ENCODE assay signal across 8 cellular contexts in the genomic region with DNA sequence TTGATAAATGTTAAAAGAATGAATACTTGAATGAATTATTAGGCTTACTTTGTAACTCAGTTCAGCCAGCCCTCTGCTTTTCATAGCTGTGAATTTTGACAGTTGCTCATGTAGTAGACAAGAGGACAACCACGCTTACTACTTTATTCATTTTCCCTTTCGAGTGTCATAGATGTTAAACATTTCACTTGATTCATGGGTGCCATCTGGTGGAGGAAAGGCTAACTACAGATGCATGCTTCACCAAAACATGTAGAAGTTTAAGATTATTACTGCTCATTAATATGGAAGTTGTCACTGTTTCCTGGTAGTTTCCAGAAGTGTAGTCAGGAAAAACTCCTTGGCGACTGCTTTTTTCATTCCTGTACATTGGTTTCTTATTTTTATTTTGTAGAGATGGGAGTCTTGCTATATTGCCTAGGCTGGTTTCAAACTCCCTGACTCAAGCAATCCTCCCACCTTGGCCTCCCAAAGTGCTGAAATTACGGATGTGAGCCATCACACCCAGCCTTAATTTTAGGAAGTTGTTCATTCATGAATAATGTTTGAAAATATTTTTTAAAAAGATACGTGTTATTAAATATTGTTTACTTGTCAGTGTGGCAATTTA.
DNase-seq lines count a peak whose midpoint lies in the region; ATAC-seq and TF ChIP-seq lines count a peak whose summit lies in the region.

No MANE protein-coding gene starts in this region.

- H3K4me1 ChIP-seq in GM23248 (ENCODE audit: insufficient read depth): no peaks in the 10 kb centered on the region
- no peaks in the 10 kb centered on the region for H3K4me1 ChIP-seq in prostate gland (replicated peaks)

- H3K4me2 ChIP-seq in GM23248 (ENCODE audit: unreplicated experiment): peak overlapping the region; percentile 46

- H3K27me3 Mint-ChIP-seq in activated T-cell treated with anti-CD3 and anti-CD28 coated beads, Interleukin-2, amount 50 U/mL, for 4 hours (ENCODE audit: low read depth): no peaks in the 10 kb centered on the region

- in situ Hi-C loops in GM23248 (cut with MboI): no loop called here

- intact Hi-C loops in prostate gland (cut with DNase I): loop anchor here (2.0 to 5.0 kb wide), 2 partner anchors 185 to 233 kb away; partner anchors contain the start of gene PPM1L

- WGBS in GM23248 (ENCODE audit: low coverage in 1 of 2, low lambda C conversion rate in 2 of 2, missing lambda C conversion rate in 2 of 2), 2 experiments: 13 to 21% methylated on average over 5 of the region's 5 CpGs
- WGBS in prostate gland: 39% methylated on average over 5 of the region's 5 CpGs

- peak overlapping the region; percentile 42; the same call in 1 of the 2 replicates for H2AFZ ChIP-seq in GM23248

- H3K36me3 Mint-ChIP-seq in activated T-cell treated with anti-CD3 and anti-CD28 coated beads, Interleukin-2, amount 50 U/mL, for 4 hours (ENCODE audit: insufficient read depth): no peaks in the 10 kb centered on the region

- H3K9me2 ChIP-seq in GM23248 (ENCODE audit: insufficient read depth): no peaks in the 10 kb centered on the region

- H3K79me2 ChIP-seq in GM23248 (ENCODE audit: insufficient read depth): no peaks in the 10 kb centered on the region

- H3K27me3 ChIP-seq in GM23248 (replicated peaks; ENCODE audit: insufficient read depth) (0 out of 2 replicates have a peak, but pooled peaks cover 5% of the 10 kb centered on the region), prostate gland (replicated peaks; ENCODE audit: insufficient read depth) (no peaks in the 10 kb centered on the region)

- peaks cover 4% of the 10 kb centered on the region for H3K4me1 Mint-ChIP-seq in activated T-cell treated with anti-CD3 and anti-CD28 coated beads, Interleukin-2, amount 50 U/mL, for 4 hours (ENCODE audit: low read depth)

- H3K27ac ChIP-seq in GM23248: no peak overlapping the region
- H3K27ac ChIP-seq in prostate gland: no peak overlapping the region

- peak; percentile 67 for DNase-seq in Daoy (ENCODE audit: low read depth)
- peak; percentile 67 for DNase-seq in GM23248
- peak; percentile 56 for DNase-seq in LNCaP clone FGC (ENCODE audit: low read depth)
- peak; percentile 65 for DNase-seq in activated T-cell treated with anti-CD3 and anti-CD28 coated beads, Interleukin-2, amount 50 U/mL, for 4 hours
- DNase-seq in foreskin melanocyte: peak; percentile 71
- peak; percentile 69 for DNase-seq in prostate gland (ENCODE audit: low spot score)
- no peak for DNase-seq in NCI-H2029 treated with DMSO at 0.1 percent for 48 hours (lab: John Stamatoyannopoulos, UW)
- no peak for DNase-seq in NCI-H146 (lab: John Stamatoyannopoulos, UW)

- TF ChIP-seq POLR2A in prostate gland (IDR thresholded peaks at IDR 0.05): no peak

- TF ChIP-seq CTCF in LNCaP clone FGC (IDR thresholded peaks at IDR 0.05; ENCODE audit: control insufficient read depth, extremely low read depth, insufficient read depth) (peak; percentile 78), prostate gland (IDR thresholded peaks at IDR 0.05) (peak; percentile 69 to 91 (median 84))

- ATAC-seq in activated T-cell treated with anti-CD3 and anti-CD28 coated beads, Interleukin-2, amount 50 U/mL, for 4 hours: peak; percentile 70 to 78

- H3F3A ChIP-seq in GM23248 (ENCODE audit: insufficient read depth): no peaks in the 10 kb centered on the region

- no peaks in the 10 kb centered on the region for H4K20me1 ChIP-seq in GM23248 (ENCODE audit: insufficient read depth)

- H3K9ac ChIP-seq in GM23248: no peak overlapping the region

- H3K4me3 ChIP-seq in GM23248 (no peak overlapping the region), LNCaP clone FGC (ENCODE audit: low read depth, low read length) (no peak overlapping the region), prostate gland (no peak overlapping the region)

- no peak overlapping the region for H3K4me3 Mint-ChIP-seq in activated T-cell treated with anti-CD3 and anti-CD28 coated beads, Interleukin-2, amount 50 U/mL, for 4 hours

- H3K36me3 ChIP-seq in GM23248 (ENCODE audit: low read depth) (no peaks in the 10 kb centered on the region), prostate gland (no peaks in the 10 kb centered on the region)

- H3K9me3 Mint-ChIP-seq in activated T-cell treated with anti-CD3 and anti-CD28 coated beads, Interleukin-2, amount 50 U/mL, for 4 hours: no peaks in the 10 kb centered on the region

- H3K9me3 ChIP-seq in GM23248 (ENCODE audit: low read depth) (no peaks in the 10 kb centered on the region), prostate gland (no peaks in the 10 kb centered on the region)

Comparison
In these comparisons a context has a peak if more than half of its experiments do, and no peak if none do; other contexts are left out.
1. DNase-seq: peak in Daoy (single experiment), GM23248 (single experiment), LNCaP clone FGC (single experiment), activated T-cell treated with anti-CD3 and anti-CD28 coated beads, Interleukin-2, amount 50 U/mL, for 4 hours (single experiment), foreskin melanocyte (single experiment) and prostate gland (single experiment); none in NCI-H2029 treated with DMSO at 0.1 percent for 48 hours (single experiment) and NCI-H146 (single experiment).